18 cellular contexts compared by ENCODE assay signal in the genomic region with DNA sequence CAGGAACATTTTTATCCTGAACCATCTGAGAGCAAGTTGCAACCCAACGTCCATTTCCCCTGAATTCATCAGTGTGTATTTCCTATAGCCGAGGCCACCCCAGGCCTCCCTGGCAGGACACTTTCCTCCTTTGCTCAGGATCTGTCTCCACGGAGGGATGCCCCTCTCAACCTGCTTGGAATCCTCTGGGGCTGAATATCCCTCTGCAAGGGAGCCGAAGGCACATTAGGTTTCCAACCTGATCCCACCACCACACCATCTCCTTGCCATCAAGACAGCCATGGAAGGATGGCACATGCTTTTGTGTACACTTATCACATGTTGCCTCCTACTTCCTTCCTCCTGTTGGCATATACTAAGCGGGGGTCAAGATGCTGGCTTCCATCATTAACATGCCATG.
A peak's percentile ranks its signal among the peaks of the same experiment; 100 is the strongest.
DNase-seq lines count a peak whose midpoint lies in the region; ATAC-seq and TF ChIP-seq lines count a peak whose summit lies in the region.
"Had no signal": no experiment of that assay in that cellular context is flagged by ENCODE, and none has a peak within 500 bp of the region (broad histone marks: within the 10 kb centered on the region; RNA-seq: fewer than 3 reads in every experiment).

No MANE protein-coding gene starts in this region.

- 58% methylated on average over 5 of the region's 5 CpGs for WGBS in hepatocyte (ENCODE audit: low lambda C conversion rate, missing lambda C conversion rate)

- no peak overlapping the region for H3K4me3 Mint-ChIP-seq in activated CD4-positive, alpha-beta T cell treated with anti-CD3 and anti-CD28 coated beads, Interleukin-2, amount 10 ng/mL, durations not matched to agents 24 days and 14 days
- H3K4me3 Mint-ChIP-seq: CD4-positive, alpha-beta T cell had no signal

- no peak overlapping the region for H2AFZ ChIP-seq in hepatocyte

- H3K27ac ChIP-seq in tibial artery (peak overlapping the region; percentile 26 to 40), hepatocyte (no peak overlapping the region)

- intact Hi-C loops in activated CD4-positive, alpha-beta T cell treated with anti-CD3 and anti-CD28 coated beads, Interleukin-2, amount 10 ng/mL, durations not matched to agents 24 days and 14 days (cut with micrococcal nuclease) = no loop called here
- intact Hi-C loops in posterior vena cava (cut with DNase I) = no loop called here
- intact Hi-C loops in tibial artery (cut with DNase I; ENCODE audit: low total_unique reads) = no loop called here
- intact Hi-C loops in mucosa of descending colon (cut with DNase I, micrococcal nuclease) = no loop called here

- H3K9me3 ChIP-seq in tibial artery (peaks cover 0 to 4% (median 0%) of the 10 kb centered on the region in 3 donors), hepatocyte (ENCODE audit: low read depth) (no peaks in the 10 kb centered on the region), mucosa of descending colon (no peaks in the 10 kb centered on the region)
- H3K9me3 ChIP-seq: BE2C had no signal

- peaks cover 12% of the 10 kb centered on the region for H3K4me1 Mint-ChIP-seq in activated CD4-positive, alpha-beta T cell treated with anti-CD3 and anti-CD28 coated beads, Interleukin-2, amount 10 ng/mL, durations not matched to agents 24 days and 14 days

- no peak for ATAC-seq in mucosa of descending colon

- no peak overlapping the region for H3K4me3 ChIP-seq in tibial artery
- H3K4me3 ChIP-seq in hepatocyte = no peak overlapping the region
- no peak overlapping the region for H3K4me3 ChIP-seq in mucosa of descending colon

- H3K4me2 ChIP-seq in hepatocyte = no peak overlapping the region

- H4K20me1 ChIP-seq in hepatocyte (ENCODE audit: insufficient read depth, poor library complexity, severe bottlenecking) = no peaks in the 10 kb centered on the region

- H3K4me1 ChIP-seq in tibial artery (peaks cover 0 to 17% (median 14%) of the 10 kb centered on the region in 4 donors), hepatocyte (ENCODE audit: insufficient read depth) (no peaks in the 10 kb centered on the region), mucosa of descending colon (ENCODE audit: low read depth) (no peaks in the 10 kb centered on the region)
- H3K4me1 ChIP-seq: BE2C had no signal

- no peaks in the 10 kb centered on the region for H3K9me2 ChIP-seq in hepatocyte (replicated peaks; ENCODE audit: insufficient read depth)

- no peak for TF ChIP-seq CTCF in tibial artery (IDR thresholded peaks at IDR 0.05)
- no peak for TF ChIP-seq CTCF in hepatocyte (IDR thresholded peaks at IDR 0.05; ENCODE audit: poor library complexity)
- no peak for TF ChIP-seq CTCF in mucosa of descending colon (IDR thresholded peaks at IDR 0.05)

- H3K36me3 ChIP-seq in tibial artery = no peaks in the 10 kb centered on the region
- H3K36me3 ChIP-seq in hepatocyte (replicated peaks; ENCODE audit: insufficient read depth, low read depth) = no peaks in the 10 kb centered on the region
- no peaks in the 10 kb centered on the region for H3K36me3 ChIP-seq in mucosa of descending colon (ENCODE audit: low read depth)
- H3K36me3 ChIP-seq: BE2C had no signal

- no peak for DNase-seq in activated CD4-positive, alpha-beta T cell treated with anti-CD3 and anti-CD28 coated beads, Interleukin-2, amount 10 ng/mL, durations not matched to agents 24 days and 14 days
- no peak for DNase-seq in activated CD4-positive, alpha-beta T cell treated with anti-CD3 and anti-CD28 coated beads, Interleukin-2, amount 50 U/mL, for 48 hours
- peak; percentile 1 for DNase-seq in stimulated activated CD4-positive, alpha-beta T cell treated with anti-CD3 and anti-CD28 coated beads, Interleukin-15, amount 100 ng/mL, for 24 hours
- no peak for DNase-seq in stimulated activated CD4-positive, alpha-beta T cell treated with anti-CD3 and anti-CD28 coated beads, Interleukin-1b, Interleukin-23, amount 100 ng/mL, for 48 hours
- DNase-seq in posterior vena cava (ENCODE audit: low spot score) (peak; percentile 15), tibial artery (no peak), hepatocyte (ENCODE audit: low spot score) (no peak), mucosa of descending colon (no peak)
- DNase-seq: 8988T; BE2C; CD4-positive, alpha-beta T cell; EL; NCI-H1048; NCI-H1436 treated with DMSO at 0.1 percent for 48 hours; NCI-H2029 treated with DMSO at 0.1 percent for 48 hours; NCI-H2171 treated with DMSO at 0.1 percent for 48 hours; NK-92 treated with Interleukin-12 subunit alpha and Interleukin-12 subunit beta, amount 100 ng/mL, for 24 hours; OCI-M1 had no signal

- H3K27me3 Mint-ChIP-seq in activated CD4-positive, alpha-beta T cell treated with anti-CD3 and anti-CD28 coated beads, Interleukin-2, amount 10 ng/mL, durations not matched to agents 24 days and 14 days = no peaks in the 10 kb centered on the region
- H3K27me3 Mint-ChIP-seq: CD4-positive, alpha-beta T cell had no signal

- H3K27me3 ChIP-seq in tibial artery = no peaks in the 10 kb centered on the region
- H3K27me3 ChIP-seq in hepatocyte = no peaks in the 10 kb centered on the region
- H3K27me3 ChIP-seq: BE2C had no signal

- no peaks in the 10 kb centered on the region for H3K79me2 ChIP-seq in hepatocyte

- peak overlapping the region; percentile 52 for H3K27ac Mint-ChIP-seq in activated CD4-positive, alpha-beta T cell treated with anti-CD3 and anti-CD28 coated beads, Interleukin-2, amount 10 ng/mL, durations not matched to agents 24 days and 14 days
- H3K27ac Mint-ChIP-seq: CD4-positive, alpha-beta T cell had no signal

- peaks cover 23% of the 10 kb centered on the region for H3K9me3 Mint-ChIP-seq in activated CD4-positive, alpha-beta T cell treated with anti-CD3 and anti-CD28 coated beads, Interleukin-2, amount 10 ng/mL, durations not matched to agents 24 days and 14 days

- H3K36me3 Mint-ChIP-seq in activated CD4-positive, alpha-beta T cell treated with anti-CD3 and anti-CD28 coated beads, Interleukin-2, amount 10 ng/mL, durations not matched to agents 24 days and 14 days (ENCODE audit: low read depth) = peaks cover 79% of the 10 kb centered on the region

Comparison
In these comparisons a context has a peak if more than half of its experiments do, and no peak if none do; other contexts are left out.
1. DNase-seq: peak in stimulated activated CD4-positive, alpha-beta T cell treated with anti-CD3 and anti-CD28 coated beads, Interleukin-15, amount 100 ng/mL, for 24 hours (single experiment) and posterior vena cava (single experiment); none in activated CD4-positive, alpha-beta T cell treated with anti-CD3 and anti-CD28 coated beads, Interleukin-2, amount 10 ng/mL, durations not matched to agents 24 days and 14 days (single experiment), activated CD4-positive, alpha-beta T cell treated with anti-CD3 and anti-CD28 coated beads, Interleukin-2, amount 50 U/mL, for 48 hours (0 of 2), stimulated activated CD4-positive, alpha-beta T cell treated with anti-CD3 and anti-CD28 coated beads, Interleukin-1b, Interleukin-23, amount 100 ng/mL, for 48 hours (single experiment), tibial artery (0 of 2), hepatocyte (single experiment) and mucosa of descending colon (0 of 3).